Comparison of ENCODE assay signal across 15 cellular contexts in the genomic region with DNA sequence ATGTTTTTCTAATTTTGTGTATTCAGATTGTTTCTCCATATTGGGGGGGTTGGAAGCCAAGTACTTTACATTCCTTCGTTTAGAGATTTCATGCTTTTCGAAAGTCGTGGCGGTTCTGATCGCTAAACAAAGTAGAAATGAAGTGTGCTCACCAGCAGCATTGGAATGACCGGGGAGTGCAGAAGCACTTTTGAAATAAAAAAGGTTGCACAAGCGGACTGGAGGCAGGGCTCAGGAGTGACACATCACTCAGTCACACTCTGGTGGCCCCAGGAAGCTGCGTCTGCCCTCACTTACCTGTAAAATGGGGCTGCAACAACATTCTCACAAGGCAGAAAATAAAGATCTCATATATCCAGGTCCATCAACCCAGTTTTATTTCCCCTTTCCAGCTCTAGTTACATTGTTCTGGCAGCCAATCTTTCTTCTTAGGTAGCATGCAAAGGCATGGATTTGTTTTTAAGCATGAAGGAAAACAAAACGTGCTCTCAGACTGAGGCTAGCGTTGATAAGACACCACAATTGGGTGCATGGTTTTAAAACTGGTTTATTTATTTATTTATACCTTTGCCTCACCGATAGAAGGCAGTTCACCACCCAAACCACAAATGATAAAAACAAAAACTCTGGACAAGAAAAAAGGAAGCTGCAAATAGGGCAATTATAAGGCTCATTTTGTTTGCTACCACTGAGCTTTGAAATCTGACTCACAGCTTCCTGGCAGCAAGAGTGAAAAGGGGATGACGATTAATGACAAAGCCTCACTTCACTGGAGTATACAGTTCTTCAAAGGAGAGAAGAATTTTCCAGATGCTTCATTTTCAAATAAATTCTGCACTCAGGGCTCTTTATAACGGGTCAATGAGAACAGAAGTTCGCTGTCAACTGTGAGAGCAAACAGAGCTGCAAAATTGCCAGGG.
DNase-seq lines count a peak whose midpoint lies in the region; FAIRE-seq and TF ChIP-seq lines count a peak whose summit lies in the region.
"Had no signal": no experiment of that assay in that cellular context is flagged by ENCODE, and none has a peak within 500 bp of the region (broad histone marks: within the 10 kb centered on the region; RNA-seq: fewer than 3 reads in every experiment).

No MANE protein-coding gene starts in this region.

- H3K9me3 ChIP-seq in iPS-18a (ENCODE audit: control insufficient read depth, low read depth, low read length) (no peaks in the 10 kb centered on the region), spleen (no peaks in the 10 kb centered on the region)

- peak overlapping the region; percentile 48 for H3K4me3 ChIP-seq in iPS-18a (ENCODE audit: low read length)
- no peak overlapping the region for H3K4me3 ChIP-seq in spleen
- H3K4me3 ChIP-seq: Peyer's patch had no signal

- no peaks in the 10 kb centered on the region for H3K36me3 ChIP-seq in iPS-18a (ENCODE audit: control insufficient read depth, low read depth, low read length)
- no peaks in the 10 kb centered on the region for H3K36me3 ChIP-seq in spleen
- H3K36me3 ChIP-seq: Peyer's patch had no signal

- WGBS in spleen, 5 donors, result 31 to 49% (median 40%) methylated on average over 14 of the region's 14 CpGs

- H3K4me1 ChIP-seq in iPS-18a (ENCODE audit: control insufficient read depth, low read depth, low read length) (peaks cover 61% of the 10 kb centered on the region), spleen (peaks cover 0 to 14% (median 5%) of the 10 kb centered on the region in 6 donors)
- H3K4me1 ChIP-seq: Peyer's patch had no signal

- no peak overlapping the region for H3K9ac ChIP-seq in iPS-18a (ENCODE audit: low read length)

- DNase-seq in LoVo (ENCODE audit: low spot score) (peak; percentile 2), SW480 (ENCODE audit: low spot score) (peak; percentile 23), urothelium cell line (ENCODE audit: low spot score) (peak; percentile 29), spleen (no peak), DMS153 (lab: John Stamatoyannopoulos, UW) (no peak)
- no peak for DNase-seq in stimulated activated CD4-positive, alpha-beta T cell treated with anti-CD3 and anti-CD28 coated beads, Interleukin-4, amount 100 ng/mL, for 24 hours
- DNase-seq: activated CD4-positive, alpha-beta T cell treated with anti-CD3 and anti-CD28 coated beads for 4 hours; foreskin fibroblast; GDM1; NCI-H1048; NCI-H226; Peyer's patch; T-helper 17 cell had no signal

- TF ChIP-seq POLR2A in spleen (IDR thresholded peaks at IDR 0.05), result no peak

- TF ChIP-seq CTCF in spleen (IDR thresholded peaks at IDR 0.05 in 8 of 11, conservative IDR thresholded peaks at IDR 0.05 in 3 of 11), result no peak

- H3K27me3 ChIP-seq in iPS-18a (ENCODE audit: control insufficient read depth, insufficient read depth, low read length) (peaks cover 91% of the 10 kb centered on the region), spleen (replicated peaks in 1 of 7) (peaks cover 0 to 47% (median 8%) of the 10 kb centered on the region in 7 donors)
- H3K27me3 ChIP-seq: Peyer's patch had no signal

- intact Hi-C loops in spleen (cut with DNase I; ENCODE audit: low total_unique reads), result no loop called here

- no peak for FAIRE-seq in urothelium cell line (lab: Jason Lieb, UNC)
- FAIRE-seq: keratinocyte had no signal

- H3K27ac ChIP-seq in iPS-18a (ENCODE audit: low read length), result no peak overlapping the region
- no peak overlapping the region for H3K27ac ChIP-seq in spleen
- H3K27ac ChIP-seq: Peyer's patch had no signal

Comparison
In these comparisons a context has a peak if more than half of its experiments do, and no peak if none do; other contexts are left out.
1. DNase-seq: peak in LoVo (single experiment), SW480 (single experiment) and urothelium cell line (single experiment); none in spleen (single experiment), stimulated activated CD4-positive, alpha-beta T cell treated with anti-CD3 and anti-CD28 coated beads, Interleukin-4, amount 100 ng/mL, for 24 hours (single experiment) and DMS153 (single experiment).